ENCODE assay signal across 15 cellular contexts in genomic region chr20:50398471-50399002, GRCh38.
A peak's percentile ranks its signal among the peaks of the same experiment; 100 is the strongest.
DNase-seq lines count a peak whose midpoint lies in the region; ATAC-seq and TF ChIP-seq lines count a peak whose summit lies in the region.
"Had no signal": no experiment of that assay in that cellular context is flagged by ENCODE, and none has a peak within 500 bp of the region (broad histone marks: within the 10 kb centered on the region; RNA-seq: fewer than 3 reads in every experiment).

No MANE protein-coding gene starts in this region.

- no peaks in the 10 kb centered on the region for H3K9me3 ChIP-seq in esophagus squamous epithelium
- no peaks in the 10 kb centered on the region for H3K9me3 ChIP-seq in mesenchymal stem cell (ENCODE audit: control insufficient read depth, low read length)
- H3K9me3 ChIP-seq in testis = no peaks in the 10 kb centered on the region
- H3K9me3 ChIP-seq: spleen had no signal

- no peak overlapping the region for H3K4me2 ChIP-seq in mesenchymal stem cell (ENCODE audit: low read length, poor library complexity, severe bottlenecking)

- H3K23ac ChIP-seq in mesenchymal stem cell (ENCODE audit: low read length in 2 of 2) = no peak overlapping the region

- WGBS in esophagus squamous epithelium, 2 donors = 80 to 85% methylated on average over 11 to 16 of the region's 19 CpGs
- WGBS in mesenchymal stem cell = 83% methylated on average over 19 of the region's 19 CpGs
- 78 to 91% methylated on average over 14 to 19 of the region's 19 CpGs for WGBS in testis, 2 donors

- H3K27me3 ChIP-seq in esophagus squamous epithelium = no peaks in the 10 kb centered on the region
- H3K27me3 ChIP-seq in mesenchymal stem cell (ENCODE audit: control insufficient read depth in 1 of 2, insufficient read depth in 1 of 2, low read length in 2 of 2) = no peaks in the 10 kb centered on the region
- H3K27me3 ChIP-seq in testis = no peaks in the 10 kb centered on the region
- H3K27me3 ChIP-seq: spleen had no signal

- H3K9ac ChIP-seq in mesenchymal stem cell (ENCODE audit: low read length) = no peak overlapping the region

- peaks cover 3 to 44% (median 27%) of the 10 kb centered on the region in 3 donors for H3K4me1 ChIP-seq in esophagus squamous epithelium
- H3K4me1 ChIP-seq in mesenchymal stem cell (ENCODE audit: control insufficient read depth, insufficient read depth, low read depth, low read length) = peaks cover 25% of the 10 kb centered on the region
- H3K4me1 ChIP-seq in testis = peaks cover 42% of the 10 kb centered on the region

- H2AFZ ChIP-seq in mesenchymal stem cell (ENCODE audit: low read depth, low read length) = no peak overlapping the region

- no peak overlapping the region for H3K4me3 Mint-ChIP-seq in WTC11
- H3K4me3 Mint-ChIP-seq: CD8-positive, alpha-beta T cell had no signal

- no peak for DNase-seq in WTC11 (ENCODE audit: low spot score)
- DNase-seq in esophagus squamous epithelium (lab: John Stamatoyannopoulos, UW) = no peak
- DNase-seq in mesenchymal stem cell = no peak
- no peak for DNase-seq in testis
- DNase-seq in stimulated activated naive CD4-positive, alpha-beta T cell (lab: John Stamatoyannopoulos, UW) = no peak
- no peak for DNase-seq in T-helper 1 cell
- no peak for DNase-seq in OCI-M2 (lab: John Stamatoyannopoulos, UW; ENCODE audit: unreplicated experiment)
- DNase-seq: CD8-positive, alpha-beta T cell; GOT3; NCI-H1436; NCI-H2171 treated with DMSO at 0.1 percent for 48 hours; NCI-H748 treated with DMSO at 0.1 percent for 48 hours; PC-3; spleen had no signal

- H3K36me3 ChIP-seq in esophagus squamous epithelium (no peaks in the 10 kb centered on the region), mesenchymal stem cell (ENCODE audit: control insufficient read depth in 1 of 2, insufficient read depth in 2 of 2, low read depth in 1 of 2, low read length in 2 of 2) (no peaks in the 10 kb centered on the region), testis (ENCODE audit: low read depth, missing control alignments) (no peaks in the 10 kb centered on the region)
- H3K36me3 ChIP-seq: spleen had no signal

- H2BK12ac ChIP-seq in mesenchymal stem cell (ENCODE audit: low read length in 2 of 2) = peak overlapping the region; percentile 4 to 6

- H2BK5ac ChIP-seq in mesenchymal stem cell (ENCODE audit: low read depth, low read length, poor library complexity, severe bottlenecking) = no peak overlapping the region

- intact Hi-C loops in esophagus squamous epithelium (cut with DNase I) = loop anchor here (10.0 kb wide), 1 partner anchor 56 kb away; no protein-coding TSS in a partner anchor
- intact Hi-C loops in testis (cut with DNase I; ENCODE audit: low total_unique reads) = no loop called here

- peaks cover 16% of the 10 kb centered on the region for H3K4me1 Mint-ChIP-seq in WTC11

- TF ChIP-seq POLR2A in esophagus squamous epithelium (IDR thresholded peaks at IDR 0.05) (no peak), testis (IDR thresholded peaks at IDR 0.05) (no peak)

- peak overlapping the region in 3 of 4 donors; percentile 67 to 85 (median 79) for H3K27ac ChIP-seq in esophagus squamous epithelium
- H3K27ac ChIP-seq in mesenchymal stem cell (ENCODE audit: low read length, poor library complexity, severe bottlenecking) = no peak overlapping the region
- H3K27ac ChIP-seq in testis = peak overlapping the region; percentile 44 to 62

- no peak for TF ChIP-seq CTCF in WTC11 (IDR thresholded peaks at IDR 0.05)
- no peak for TF ChIP-seq CTCF in esophagus squamous epithelium (IDR thresholded peaks at IDR 0.05)
- TF ChIP-seq CTCF in testis (IDR thresholded peaks at IDR 0.05) = no peak

- H3K27me3 Mint-ChIP-seq in WTC11 (ENCODE audit: low read depth) = no peaks in the 10 kb centered on the region

- POLR2A ChIA-PET in WTC11 (lab: Charles Lee) = interaction anchor here (0.6 kb wide), 1 partner anchor 524 kb away, joined by 8 read pairs; no protein-coding TSS in a partner anchor

- ATAC-seq in WTC11 (peak; percentile 51; the same call in 1 of the 2 replicates), HG03175 (IDR thresholded peaks at IDR 0.05; ENCODE audit: unreplicated experiment) (no peak)
- ATAC-seq: CD8-positive, alpha-beta T cell; PC-3 had no signal

- no peak overlapping the region for H2BK120ac ChIP-seq in mesenchymal stem cell (ENCODE audit: low read depth, low read length)

- no peak overlapping the region for H2AK5ac ChIP-seq in mesenchymal stem cell (ENCODE audit: low read length, severe bottlenecking)

- H3K79me1 ChIP-seq in mesenchymal stem cell (replicated peaks; ENCODE audit: low read length, poor library complexity, severe bottlenecking) = no peaks in the 10 kb centered on the region

- H3K27ac Mint-ChIP-seq in WTC11 = no peak overlapping the region
- H3K27ac Mint-ChIP-seq: CD8-positive, alpha-beta T cell had no signal

- H4K91ac ChIP-seq in mesenchymal stem cell (ENCODE audit: low read length) = peak overlapping the region; percentile 62

- no peak overlapping the region for H3K14ac ChIP-seq in mesenchymal stem cell (ENCODE audit: low read length in 2 of 2)

- H3K36me3 Mint-ChIP-seq in WTC11 = no peaks in the 10 kb centered on the region
- H3K36me3 Mint-ChIP-seq: CD8-positive, alpha-beta T cell had no signal

- no peak overlapping the region for H3K4ac ChIP-seq in mesenchymal stem cell (ENCODE audit: low read depth in 1 of 2, low read length in 2 of 2)

- H2BK15ac ChIP-seq in mesenchymal stem cell (ENCODE audit: low read depth, poor library complexity, severe bottlenecking) = no peak overlapping the region

- H3K4me3 ChIP-seq in esophagus squamous epithelium (no peak overlapping the region), mesenchymal stem cell (ENCODE audit: insufficient read depth in 1 of 2, low read depth in 1 of 2, low read length in 2 of 2) (no peak overlapping the region), testis (no peak overlapping the region)
- H3K4me3 ChIP-seq: spleen had no signal

- H3K18ac ChIP-seq in mesenchymal stem cell (ENCODE audit: low read depth in 1 of 2, low read length in 2 of 2) = peak overlapping the region; percentile 40 to 74

- no peaks in the 10 kb centered on the region for H3K9me3 Mint-ChIP-seq in WTC11
- H3K9me3 Mint-ChIP-seq: CD8-positive, alpha-beta T cell had no signal

- H4K8ac ChIP-seq in mesenchymal stem cell (ENCODE audit: low read length) = peak overlapping the region; percentile 23

- CTCF ChIA-PET in WTC11 (lab: Charles Lee) = interaction anchor here (0.6 kb wide), 1 partner anchor 64 kb away, joined by 3 read pairs; no protein-coding TSS in a partner anchor

TF ChIP-seq in WTC11, 78 proteins besides CTCF, POLR2A, EP300 and RAD21 (continues in another document):
- TF ChIP-seq ZNF532 (CRISPR knock-in tag; IDR thresholded peaks at IDR 0.05; ENCODE audit: borderline replicate concordance) (no peak), ZNF317 (CRISPR knock-in tag; IDR thresholded peaks at IDR 0.05; ENCODE audit: borderline replicate concordance, low read depth) (no peak), ETV6 (CRISPR knock-in tag; IDR thresholded peaks at IDR 0.05) (no peak)
- TF ChIP-seq, protein P1, sequence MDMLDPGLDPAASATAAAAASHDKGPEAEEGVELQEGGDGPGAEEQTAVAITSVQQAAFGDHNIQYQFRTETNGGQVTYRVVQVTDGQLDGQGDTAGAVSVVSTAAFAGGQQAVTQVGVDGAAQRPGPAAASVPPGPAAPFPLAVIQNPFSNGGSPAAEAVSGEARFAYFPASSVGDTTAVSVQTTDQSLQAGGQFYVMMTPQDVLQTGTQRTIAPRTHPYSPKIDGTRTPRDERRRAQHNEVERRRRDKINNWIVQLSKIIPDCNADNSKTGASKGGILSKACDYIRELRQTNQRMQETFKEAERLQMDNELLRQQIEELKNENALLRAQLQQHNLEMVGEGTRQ (CRISPR knock-in tag; IDR thresholded peaks at IDR 0.05) = no peak
- TF ChIP-seq, protein P2, sequence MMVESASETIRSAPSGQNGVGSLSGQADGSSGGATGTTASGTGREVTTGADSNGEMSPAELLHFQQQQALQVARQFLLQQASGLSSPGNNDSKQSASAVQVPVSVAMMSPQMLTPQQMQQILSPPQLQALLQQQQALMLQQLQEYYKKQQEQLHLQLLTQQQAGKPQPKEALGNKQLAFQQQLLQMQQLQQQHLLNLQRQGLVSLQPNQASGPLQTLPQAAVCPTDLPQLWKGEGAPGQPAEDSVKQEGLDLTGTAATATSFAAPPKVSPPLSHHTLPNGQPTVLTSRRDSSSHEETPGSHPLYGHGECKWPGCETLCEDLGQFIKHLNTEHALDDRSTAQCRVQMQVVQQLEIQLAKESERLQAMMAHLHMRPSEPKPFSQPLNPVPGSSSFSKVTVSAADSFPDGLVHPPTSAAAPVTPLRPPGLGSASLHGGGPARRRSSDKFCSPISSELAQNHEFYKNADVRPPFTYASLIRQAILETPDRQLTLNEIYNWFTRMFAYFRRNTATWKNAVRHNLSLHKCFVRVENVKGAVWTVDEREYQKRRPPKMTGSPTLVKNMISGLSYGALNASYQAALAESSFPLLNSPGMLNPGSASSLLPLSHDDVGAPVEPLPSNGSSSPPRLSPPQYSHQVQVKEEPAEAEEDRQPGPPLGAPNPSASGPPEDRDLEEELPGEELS (CRISPR knock-in tag; IDR thresholded peaks at IDR 0.05) = no peak
